In genomic region chr7:44846390-44846789, GRCh38 we compare ENCODE assay signal across 8 cellular contexts. TPM values are rescaled to one million over a fixed set of nuclear protein-coding genes. Genes with fewer than 3 reads are reported as not detected.
DNase-seq lines count a peak whose midpoint lies in the region; ATAC-seq and TF ChIP-seq lines count a peak whose summit lies in the region.
"Not testable (repeated sequence)": the region's sequence is repeated elsewhere in the genome, so short reads cannot be mapped to it uniquely, and the experiment has no call there.

No MANE protein-coding gene starts in this region.

- peaks cover 50% of the 10 kb centered on the region for H3K4me1 Mint-ChIP-seq in activated T-cell treated with anti-CD3 and anti-CD28 coated beads, Interleukin-2, amount 50 U/mL, for 4 hours (ENCODE audit: low read depth)
- H3K4me1 Mint-ChIP-seq in glutamatergic neuron (ENCODE audit: low read depth, unreplicated experiment) = peaks cover 11% of the 10 kb centered on the region

- not testable (repeated sequence) for H3K27me3 ChIP-seq in HCT116 (ENCODE audit: insufficient read depth, low read length); Peyer's patch; muscle layer of duodenum (ENCODE audit: low read depth, low read length)

- ATAC-seq in HCT116; activated T-cell treated with anti-CD3 and anti-CD28 coated beads, Interleukin-2, amount 50 U/mL, for 4 hours: not testable (repeated sequence)

- not testable (repeated sequence) for DNase-seq in AG04449 (ENCODE audit: low read depth, low spot score); HCT116 (ENCODE audit: low read depth, low spot score); Peyer's patch; activated T-cell treated with anti-CD3 and anti-CD28 coated beads, Interleukin-2, amount 50 U/mL, for 4 hours; cardiac fibroblast (ENCODE audit: low read depth in 2 of 2); glutamatergic neuron

- intact Hi-C loops in HCT116 (cut with micrococcal nuclease) = loop anchor here (2.0 to 5.0 kb wide), 2 partner anchors 49 to 258 kb away; partner anchors contain the start of gene PPIA

- CTCF ChIA-PET in AG04449 (lab: Yijun Ruan, JAX) = interaction anchor here (0.7 to 6.8 kb wide), 21 partner anchors 8 to 266 kb away, joined by 3 to 57 read pairs (median 5); partner anchors contain the start of gene TMED4
- CTCF ChIA-PET in HCT116 (lab: Charles Lee) = interaction anchor here (2.3 kb wide), 1 partner anchor 8 kb away, joined by 7 read pairs; no protein-coding TSS in a partner anchor

- not testable (repeated sequence) for TF ChIP-seq CTCF in AG04449 (IDR thresholded peaks at IDR 0.05; ENCODE audit: insufficient read depth, low read length, missing control alignments); HCT116 (IDR thresholded peaks at IDR 0.05 in 2 of 3, conservative IDR thresholded peaks at IDR 0.05 in 1 of 3; ENCODE audit: borderline replicate concordance in 1 of 3, insufficient read depth in 1 of 3, low read depth in 2 of 3, low read length in 2 of 3); Peyer's patch (IDR thresholded peaks at IDR 0.05); cardiac fibroblast (IDR thresholded peaks at IDR 0.05; ENCODE audit: low read depth, low read length); glutamatergic neuron (IDR thresholded peaks at IDR 0.05; ENCODE audit: partially characterized antibody, unreplicated experiment)

- POLR2A ChIA-PET in AG04449 (lab: Yijun Ruan, JAX) (interaction anchor here (0.6 to 2.5 kb wide), 2 partner anchors 52 to 264 kb away, joined by 7 read pairs; partner anchors contain the start of gene TMED4), HCT116 (lab: Charles Lee) (interaction anchor here (0.9 kb wide), 1 partner anchor 16 kb away, joined by 3 read pairs; no protein-coding TSS in a partner anchor)

- H3K27ac Mint-ChIP-seq in glutamatergic neuron (ENCODE audit: unreplicated experiment) = peak overlapping the region; percentile 24

- not testable (repeated sequence) for H2AFZ ChIP-seq in HCT116 (ENCODE audit: low read depth, low read length, poor library complexity, severe bottlenecking)

- not testable (repeated sequence) for H3K27me3 Mint-ChIP-seq in activated T-cell treated with anti-CD3 and anti-CD28 coated beads, Interleukin-2, amount 50 U/mL, for 4 hours (ENCODE audit: low read depth); glutamatergic neuron (ENCODE audit: unreplicated experiment)

- peak overlapping the region; percentile 89 for H3K9ac ChIP-seq in HCT116 (ENCODE audit: low read length)

- TF ChIP-seq RAD21 in HCT116 (IDR thresholded peaks at IDR 0.05; ENCODE audit: low read depth) = not testable (repeated sequence)

- not testable (repeated sequence) for H3K9me2 ChIP-seq in HCT116 (ENCODE audit: insufficient read depth)

- RAD21 ChIA-PET in HCT116 (lab: Charles Lee; ENCODE audit: low non-redundant PET in 1 of 2, low total read pairs in 2 of 2, uncharacterized antibody in 2 of 2, unreplicated experiment in 2 of 2) = not testable (repeated sequence)

- peaks cover 11% of the 10 kb centered on the region; the same call in 1 of the 2 replicates for H4K20me1 ChIP-seq in HCT116 (ENCODE audit: insufficient read depth)

- peak overlapping the region; percentile 90 for H3K4me3 Mint-ChIP-seq in activated T-cell treated with anti-CD3 and anti-CD28 coated beads, Interleukin-2, amount 50 U/mL, for 4 hours
- H3K4me3 Mint-ChIP-seq in glutamatergic neuron (ENCODE audit: unreplicated experiment) = peak overlapping the region; percentile 97

- not testable (repeated sequence) for H3K9me3 Mint-ChIP-seq in activated T-cell treated with anti-CD3 and anti-CD28 coated beads, Interleukin-2, amount 50 U/mL, for 4 hours; glutamatergic neuron (ENCODE audit: unreplicated experiment)

- H3K4me1 ChIP-seq in HCT116 (ENCODE audit: control insufficient read depth in 1 of 2, insufficient read depth in 2 of 2, low read length in 2 of 2) (peaks cover 5 to 23% of the 10 kb centered on the region in 2 experiments; a peak in 3 of 4 replicates), Peyer's patch (peaks cover 0 to 18% (median 4%) of the 10 kb centered on the region in 4 donors), muscle layer of duodenum (ENCODE audit: control insufficient read depth in 1 of 2, insufficient read depth in 2 of 2, low read length in 2 of 2) (peaks cover 10 to 28% of the 10 kb centered on the region in 2 donors)

- peaks cover 62% of the 10 kb centered on the region for H3K79me2 ChIP-seq in HCT116 (ENCODE audit: insufficient read depth, low read length)

- H3K4me2 ChIP-seq in HCT116 (ENCODE audit: low read length) = peak overlapping the region; percentile 77

- H3K27ac ChIP-seq in HCT116 (ENCODE audit: low read depth, low read length) = not testable (repeated sequence)
- H3K27ac ChIP-seq in Peyer's patch (peak overlapping the region; percentile 98 to 99 (median 99)), muscle layer of duodenum (ENCODE audit: low read length) (peak overlapping the region; percentile 99), skin epidermis (peak overlapping the region in 14 of 21 experiments; percentile 82 to 97 (median 90))

- peaks cover 12% of the 10 kb centered on the region for H3K36me3 Mint-ChIP-seq in activated T-cell treated with anti-CD3 and anti-CD28 coated beads, Interleukin-2, amount 50 U/mL, for 4 hours (ENCODE audit: insufficient read depth)
- not testable (repeated sequence) for H3K36me3 Mint-ChIP-seq in glutamatergic neuron (ENCODE audit: unreplicated experiment)

- not testable (repeated sequence) for BruUV-seq in HCT116 (replicated peaks; lab: Mats Ljungman, UMichigan)

- not testable (repeated sequence) for TF ChIP-seq POLR2A in HCT116 (IDR thresholded peaks at IDR 0.05; ENCODE audit: borderline replicate concordance, extremely low read depth, insufficient read depth, insufficient read length); Peyer's patch (IDR thresholded peaks at IDR 0.05)

- not testable (repeated sequence) for H3K9me3 ChIP-seq in HCT116 (ENCODE audit: control insufficient read depth in 1 of 2, insufficient read depth in 1 of 2, low read depth in 1 of 2, low read length in 2 of 2); Peyer's patch; muscle layer of duodenum (ENCODE audit: control insufficient read depth in 1 of 2, low read length in 2 of 2)

- H3K4me3 ChIP-seq in AG04449 (ENCODE audit: low read depth, low read length) (peak overlapping the region; percentile 74), HCT116 (replicated peaks in 1 of 2; ENCODE audit: low read depth in 1 of 2, low read length in 2 of 2) (peak overlapping the region; percentile 84 to 97), Peyer's patch (peak overlapping the region; percentile 80 to 92 (median 84)), cardiac fibroblast (replicated peaks in 1 of 2; ENCODE audit: low read depth in 2 of 2, low read length in 2 of 2) (peak overlapping the region; percentile 62 to 65), muscle layer of duodenum (ENCODE audit: low read depth in 1 of 2, low read length in 2 of 2) (peak overlapping the region; percentile 81 to 95), skin epidermis (peak overlapping the region; percentile 51 to 84 (median 66))

- H3K36me3 ChIP-seq in HCT116 (ENCODE audit: control insufficient read depth in 1 of 2, insufficient read depth in 2 of 2, low read length in 2 of 2); Peyer's patch; muscle layer of duodenum (ENCODE audit: control insufficient read depth in 1 of 2, insufficient read depth in 2 of 2, low read length in 2 of 2): not testable (repeated sequence)

RNA-seq across cellular contexts. Expression of gene H2AZ2, which starts 1.5 kb away (rescaled TPM):
- total RNA-seq in HCT116 (2021; ENCODE audit: unreplicated experiment) (226 TPM), Peyer's patch (10 to 100 TPM; 67.7 to 83.2 (median 74.3) TPM), glutamatergic neuron (ENCODE audit: unreplicated experiment) (180 TPM)
- polyA plus RNA-seq in HCT116 (2012) = 228 and 244 TPM in 2 replicates
- total RNA-seq in activated T-cell treated with anti-CD3 and anti-CD28 coated beads, Interleukin-2, amount 50 U/mL, for 4 hours = 100 to 1,000 TPM; 128 to 140 (median 133) TPM

RNA-seq across cellular contexts. Expression of gene PURB, which starts 38.9 kb away (rescaled TPM):
- 13.2 TPM for total RNA-seq in HCT116 (2021; ENCODE audit: unreplicated experiment)
- polyA plus RNA-seq in HCT116 (2012) = 2.5 and 3.2 TPM in 2 replicates
- 10 to 100 TPM; 13.8 to 21.5 (median 15.8) TPM for total RNA-seq in Peyer's patch
- total RNA-seq in activated T-cell treated with anti-CD3 and anti-CD28 coated beads, Interleukin-2, amount 50 U/mL, for 4 hours = 10 to 100 TPM; 28.9 to 34.4 (median 30.6) TPM
- total RNA-seq in glutamatergic neuron (ENCODE audit: unreplicated experiment) = 11.4 TPM

RNA-seq across cellular contexts. Expression of gene PPIA, which starts 49.9 kb away (rescaled TPM):
- total RNA-seq in HCT116 (2021; ENCODE audit: unreplicated experiment) (2,836 TPM), Peyer's patch (1,000 to 10,000 TPM in 1 of 4 donors, 100 to 1,000 TPM in 3; 565 to 1,018 (median 894) TPM), glutamatergic neuron (ENCODE audit: unreplicated experiment) (1,460 TPM)
- polyA plus RNA-seq in HCT116 (2012) = 2,295 and 3,307 TPM in 2 replicates
- total RNA-seq in activated T-cell treated with anti-CD3 and anti-CD28 coated beads, Interleukin-2, amount 50 U/mL, for 4 hours = 1,000 to 10,000 TPM; 2,630 to 2,693 (median 2,657) TPM
